Comparison of ENCODE assay signal across 1 cellular context in genomic region chr4:83455300-83456183, GRCh38.
TF ChIP-seq lines count a peak whose summit lies in the region.

Gene HELQ, minus strand, starts transcription at chr4:83455823. Its CDS starts 130 bp downstream, at chr4:83455693.
Gene MRPS18C, plus strand, starts transcription at chr4:83456058. Its CDS starts 20 bp downstream, at chr4:83456078.

TF ChIP-seq in HepG2, 621 proteins besides CTCF, POLR2A, EP300 and RAD21 (continued from another document and continues in another):
- TF ChIP-seq MLXIP (CRISPR knock-in tag; IDR thresholded peaks at IDR 0.05; ENCODE audit: borderline replicate concordance) (no peak), ISX (CRISPR knock-in tag; conservative IDR thresholded peaks at IDR 0.05) (no peak; the same call in 1 of the 2 replicates), HINFP (CRISPR knock-in tag; IDR thresholded peaks at IDR 0.05; ENCODE audit: low read depth) (0 out of 2 replicates have a peak, but pooled peaks have one; percentile 13), SOX6 (IDR thresholded peaks at IDR 0.05) (no peak), SOX6 (CRISPR knock-in tag; IDR thresholded peaks at IDR 0.05) (peak; percentile 64; the same call in 1 of the 2 replicates), ZNF160 (CRISPR knock-in tag; IDR thresholded peaks at IDR 0.05) (0 out of 2 replicates have a peak, but pooled peaks have one; percentile 48), RBAK (CRISPR knock-in tag; IDR thresholded peaks at IDR 0.05) (no peak), RARA (CRISPR knock-in tag; IDR thresholded peaks at IDR 0.05) (peak; percentile 37; the same call in 1 of the 2 replicates), ZNF577 (CRISPR knock-in tag; IDR thresholded peaks at IDR 0.05; ENCODE audit: borderline replicate concordance, low read depth) (no peak), ZNF414 (CRISPR knock-in tag; IDR thresholded peaks at IDR 0.05) (peak; percentile 84; the same call in 1 of the 2 replicates), NCOA1 (CRISPR knock-in tag; IDR thresholded peaks at IDR 0.05) (no peak; the same call in 1 of the 2 replicates), ZNF33B (CRISPR knock-in tag; IDR thresholded peaks at IDR 0.05) (no peak), ZNF124 (CRISPR knock-in tag; IDR thresholded peaks at IDR 0.05) (peak; percentile 92), SP1 (IDR thresholded peaks at IDR 0.05) (no peak), SP1 (CRISPR knock-in tag; IDR thresholded peaks at IDR 0.05) (peak; percentile 91), NR2F1 (CRISPR knock-in tag; IDR thresholded peaks at IDR 0.05) (no peak), PTBP1 (IDR thresholded peaks at IDR 0.05; ENCODE audit: low read depth, low read length, poor library complexity, severe bottlenecking) (no peak), DZIP1 (CRISPR knock-in tag; IDR thresholded peaks at IDR 0.05) (no peak; the same call in 1 of the 2 replicates), ZNF431 (CRISPR knock-in tag; IDR thresholded peaks at IDR 0.05; ENCODE audit: borderline replicate concordance, low read depth) (peak; percentile 87), ZNF850 (CRISPR knock-in tag; conservative IDR thresholded peaks at IDR 0.05) (no peak), HNRNPK (IDR thresholded peaks at IDR 0.05; ENCODE audit: low read depth, low read length, poor library complexity, severe bottlenecking) (no peak), ZNF292 (CRISPR knock-in tag; IDR thresholded peaks at IDR 0.05; ENCODE audit: borderline replicate concordance, low read depth) (no peak), NR2C2 (CRISPR knock-in tag; IDR thresholded peaks at IDR 0.05; ENCODE audit: borderline replicate concordance) (peak; percentile 86), NFIB (CRISPR knock-in tag; IDR thresholded peaks at IDR 0.05; ENCODE audit: borderline replicate concordance) (no peak), CREBL2 (CRISPR knock-in tag; IDR thresholded peaks at IDR 0.05; ENCODE audit: borderline replicate concordance) (no peak), AKNA (CRISPR knock-in tag; IDR thresholded peaks at IDR 0.05; ENCODE audit: borderline replicate concordance) (no peak), ZNF841 (CRISPR knock-in tag; IDR thresholded peaks at IDR 0.05; ENCODE audit: borderline replicate concordance) (no peak), PHF21A (CRISPR knock-in tag; IDR thresholded peaks at IDR 0.05) (peak; percentile 85), GMEB2 (CRISPR knock-in tag; IDR thresholded peaks at IDR 0.05; ENCODE audit: low read depth) (no peak), ZC3H4 (CRISPR knock-in tag; IDR thresholded peaks at IDR 0.05; ENCODE audit: borderline replicate concordance) (peak; percentile 61; the same call in 1 of the 2 replicates), IKZF1 (IDR thresholded peaks at IDR 0.05) (no peak), HOXD1 (CRISPR knock-in tag; IDR thresholded peaks at IDR 0.05) (peak; percentile 45; the same call in 1 of the 2 replicates), RXRA (CRISPR knock-in tag; IDR thresholded peaks at IDR 0.05) (peak; percentile 79; the same call in 1 of the 2 replicates), CHD4 (IDR thresholded peaks at IDR 0.05; ENCODE audit: borderline replicate concordance, low read length) (no peak), FOXJ3 (CRISPR knock-in tag; IDR thresholded peaks at IDR 0.05; ENCODE audit: borderline replicate concordance) (peak; percentile 74), ZNF33A (CRISPR knock-in tag; IDR thresholded peaks at IDR 0.05; ENCODE audit: borderline replicate concordance) (no peak), ZNF296 (CRISPR knock-in tag; conservative IDR thresholded peaks at IDR 0.05) (no peak), YEATS4 (CRISPR knock-in tag; IDR thresholded peaks at IDR 0.05; ENCODE audit: borderline replicate concordance) (peak; percentile 93), ATF5 (CRISPR knock-in tag; IDR thresholded peaks at IDR 0.05; ENCODE audit: low read depth) (no peak), PLSCR1 (CRISPR knock-in tag; IDR thresholded peaks at IDR 0.05; ENCODE audit: borderline replicate concordance) (no peak), ZNF281 (CRISPR knock-in tag; IDR thresholded peaks at IDR 0.05; ENCODE audit: borderline replicate concordance) (no peak), MBNL3 (CRISPR knock-in tag; conservative IDR thresholded peaks at IDR 0.05) (no peak), HDAC2 (CRISPR knock-in tag; IDR thresholded peaks at IDR 0.05) (peak; percentile 94), TMF1 (CRISPR knock-in tag; IDR thresholded peaks at IDR 0.05; ENCODE audit: low read depth) (peak; percentile 90; the same call in 1 of the 2 replicates), ZNF83 (CRISPR knock-in tag; IDR thresholded peaks at IDR 0.05; ENCODE audit: borderline replicate concordance) (no peak), DMAP1 (CRISPR knock-in tag; IDR thresholded peaks at IDR 0.05) (peak; percentile 96; the same call in 1 of the 2 replicates)
